Comparison of ENCODE assay signal across 27 cellular contexts in the genomic region with DNA sequence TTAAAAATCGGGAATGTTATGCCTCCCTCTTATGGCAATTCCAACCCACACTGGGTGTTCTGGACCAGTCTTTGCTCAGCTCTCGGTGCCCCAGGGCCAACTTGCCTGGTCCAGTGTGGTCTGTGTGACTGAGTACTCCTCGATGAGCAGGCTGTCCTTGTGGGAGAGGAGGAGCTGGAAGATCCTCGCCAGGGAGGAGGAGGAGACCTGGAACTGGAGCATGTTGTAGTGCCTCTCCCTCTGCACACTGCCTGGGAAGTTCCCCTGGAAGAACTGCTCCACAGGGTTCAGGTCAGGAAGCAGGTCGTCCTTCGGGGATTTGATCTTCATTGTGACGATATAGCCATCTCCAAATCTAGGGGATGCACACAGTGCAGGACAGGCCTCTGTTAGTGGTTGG.
"Had no signal": no experiment of that assay in that cellular context is flagged by ENCODE, and none has a peak within 500 bp of the region (broad histone marks: within the 10 kb centered on the region; RNA-seq: fewer than 3 reads in every experiment).

No MANE protein-coding gene starts in this region.

- H3K36me3 ChIP-seq: neural progenitor cell, ovary, right lobe of liver, suprapubic skin, tibial artery had no signal

- H3K4me3 ChIP-seq: dorsolateral prefrontal cortex, lung, neural progenitor cell, ovary, psoas muscle, right lobe of liver, smooth muscle cell, suprapubic skin, tibial artery had no signal

- H2AFZ ChIP-seq: neural progenitor cell had no signal

- H3K27ac ChIP-seq: dorsolateral prefrontal cortex, neural progenitor cell, ovary, psoas muscle, right lobe of liver, suprapubic skin, tibial artery had no signal

- FAIRE-seq: frontal cortex, kidney had no signal

- DNase-seq: cerebellar nuclear complex; cortex of kidney; dorsolateral prefrontal cortex; effector CD4-positive, alpha-beta T cell; hypothalamus; immature natural killer cell; kidney; mesenchymal stem cell; midbrain; naive thymus-derived CD4-positive, alpha-beta T cell; ovary; posterior cingulate gyrus; psoas muscle; right lobe of liver; stimulated activated CD4-positive, alpha-beta T cell treated with anti-CD3 and anti-CD28 coated beads, Interleukin-12 subunit alpha, Interleukin-12 subunit beta, amount 100 ng/mL, for 4 hours; stimulated activated CD4-positive, alpha-beta T cell treated with anti-CD3 and anti-CD28 coated beads, Interleukin-1b, Interleukin-23, amount 100 ng/mL, for 48 hours; stimulated activated CD4-positive, alpha-beta T cell treated with anti-CD3 and anti-CD28 coated beads, Interleukin-4, amount 100 ng/mL, for 1 hour; stimulated activated CD8-positive, alpha-beta memory T cell treated with anti-CD3 and anti-CD28 coated beads, Interleukin-4, amount 100 ng/mL, for 48 hours; stimulated activated naive CD4-positive, alpha-beta T cell; stimulated activated naive CD8-positive, alpha-beta T cell treated with anti-CD3 and anti-CD28 coated beads, Interleukin-15, amount 100 ng/mL, for 72 hours; tibial artery had no signal

- ATAC-seq: left lobe of liver; naive thymus-derived CD4-positive, alpha-beta T cell; psoas muscle; right lobe of liver; stimulated activated naive CD8-positive, alpha-beta T cell treated with anti-CD3 and anti-CD28 coated beads, Interleukin-15, amount 100 ng/mL, for 72 hours had no signal

- H3K4me1 ChIP-seq: neural progenitor cell, psoas muscle, right lobe of liver, suprapubic skin, tibial artery had no signal

- H3K4me2 ChIP-seq: neural progenitor cell, smooth muscle cell had no signal

- H3K27me3 ChIP-seq: neural progenitor cell, ovary, right lobe of liver, suprapubic skin, tibial artery had no signal

- H3K9ac ChIP-seq: neural progenitor cell had no signal

- H3K9me3 ChIP-seq: ovary, psoas muscle, right lobe of liver, suprapubic skin, tibial artery had no signal
